Comparison of ENCODE assay signal across 1 cellular context in the genomic region with DNA sequence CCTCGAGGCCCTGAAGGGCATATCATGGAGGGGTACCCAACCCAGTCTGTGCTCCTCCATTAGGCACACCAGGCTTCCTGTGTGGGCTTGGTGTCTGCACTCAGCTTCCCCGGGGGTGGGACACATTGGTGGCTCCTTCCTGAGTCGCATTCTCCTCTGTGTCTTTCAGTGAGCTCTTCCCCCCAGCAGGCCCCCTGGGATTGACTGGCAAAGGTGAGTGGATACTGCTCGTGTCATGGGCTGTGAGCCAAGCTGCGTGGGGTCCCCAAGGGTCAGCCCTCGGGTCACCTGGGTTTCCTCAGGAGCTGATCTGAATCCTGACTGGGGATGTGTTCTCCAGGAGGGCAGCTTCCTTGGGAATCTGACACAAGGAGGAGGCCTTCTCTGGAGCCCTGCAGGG.
TF ChIP-seq lines count a peak whose summit lies in the region.

No MANE protein-coding gene starts in this region.

TF ChIP-seq in HepG2, 621 proteins besides CTCF, POLR2A, EP300 and RAD21 (continued from another document):
- TF ChIP-seq, protein P1, sequence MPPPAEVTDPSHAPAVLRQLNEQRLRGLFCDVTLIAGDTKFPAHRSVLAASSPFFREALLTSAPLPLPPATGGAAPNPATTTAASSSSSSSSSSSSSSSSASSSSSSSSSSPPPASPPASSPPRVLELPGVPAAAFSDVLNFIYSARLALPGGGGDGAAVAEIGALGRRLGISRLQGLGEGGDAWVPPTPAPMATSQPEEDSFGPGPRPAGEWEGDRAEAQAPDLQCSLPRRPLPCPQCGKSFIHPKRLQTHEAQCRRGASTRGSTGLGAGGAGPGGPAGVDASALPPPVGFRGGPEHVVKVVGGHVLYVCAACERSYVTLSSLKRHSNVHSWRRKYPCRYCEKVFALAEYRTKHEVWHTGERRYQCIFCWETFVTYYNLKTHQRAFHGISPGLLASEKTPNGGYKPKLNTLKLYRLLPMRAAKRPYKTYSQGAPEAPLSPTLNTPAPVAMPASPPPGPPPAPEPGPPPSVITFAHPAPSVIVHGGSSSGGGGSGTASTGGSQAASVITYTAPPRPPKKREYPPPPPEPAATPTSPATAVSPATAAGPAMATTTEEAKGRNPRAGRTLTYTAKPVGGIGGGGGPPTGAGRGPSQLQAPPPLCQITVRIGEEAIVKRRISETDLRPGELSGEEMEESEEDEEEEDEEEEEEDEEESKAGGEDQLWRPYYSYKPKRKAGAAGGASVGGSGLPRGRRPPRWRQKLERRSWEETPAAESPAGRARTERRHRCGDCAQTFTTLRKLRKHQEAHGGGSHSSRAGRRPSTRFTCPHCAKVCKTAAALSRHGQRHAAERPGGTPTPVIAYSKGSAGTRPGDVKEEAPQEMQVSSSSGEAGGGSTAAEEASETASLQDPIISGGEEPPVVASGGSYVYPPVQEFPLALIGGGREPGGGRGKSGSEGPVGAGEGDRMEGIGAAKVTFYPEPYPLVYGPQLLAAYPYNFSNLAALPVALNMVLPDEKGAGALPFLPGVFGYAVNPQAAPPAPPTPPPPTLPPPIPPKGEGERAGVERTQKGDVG (CRISPR knock-in tag; IDR thresholded peaks at IDR 0.05; ENCODE audit: borderline replicate concordance): no peak
- TF ChIP-seq SALL1 (CRISPR knock-in tag; IDR thresholded peaks at IDR 0.05) (no peak), SCMH1 (CRISPR knock-in tag; IDR thresholded peaks at IDR 0.05; ENCODE audit: borderline replicate concordance) (no peak), ZNF598 (CRISPR knock-in tag; IDR thresholded peaks at IDR 0.05; ENCODE audit: borderline replicate concordance) (no peak), ZNF841 (CRISPR knock-in tag; IDR thresholded peaks at IDR 0.05; ENCODE audit: borderline replicate concordance) (no peak), ADNP (CRISPR knock-in tag; IDR thresholded peaks at IDR 0.05) (no peak), SMAD9 (CRISPR knock-in tag; IDR thresholded peaks at IDR 0.05) (no peak), ZSCAN21 (CRISPR knock-in tag; IDR thresholded peaks at IDR 0.05; ENCODE audit: borderline replicate concordance) (no peak), CHD2 (IDR thresholded peaks at IDR 0.05; ENCODE audit: low read depth, low read length) (no peak)
